Comparison of ENCODE assay signal across 16 cellular contexts in genomic region chr7:99127636-99128035, GRCh38. TPM values are rescaled to one million over a fixed set of nuclear protein-coding genes. Genes with fewer than 3 reads are reported as not detected.
DNase-seq lines count a peak whose midpoint lies in the region; ATAC-seq and TF ChIP-seq lines count a peak whose summit lies in the region.
"Had no signal": no experiment of that assay in that cellular context is flagged by ENCODE, and none has a peak within 500 bp of the region (broad histone marks: within the 10 kb centered on the region; RNA-seq: fewer than 3 reads in every experiment).

No MANE protein-coding gene starts in this region.

- CTCF ChIA-PET in Panc1 (lab: Charles Lee) = no interaction called here

- DNase-seq in AG10803 (ENCODE audit: low read depth) (peak; percentile 75), Panc1 (ENCODE audit: low read depth, low spot score) (no peak), fibroblast of gingiva (ENCODE audit: low read depth) (peak; percentile 53), sigmoid colon (no peak), nephron progenitor cell (no peak), NCI-H1105 treated with DMSO at 0.1 percent for 48 hours (lab: John Stamatoyannopoulos, UW) (no peak)
- no peak for DNase-seq in activated CD8-positive, alpha-beta memory T cell treated with anti-CD3 and anti-CD28 coated beads, Interleukin-2, amount 50 U/mL, for 48 hours
- DNase-seq in activated effector memory CD4-positive, alpha-beta T cell treated with Interleukin-2 at 50 U/mL for 16 hours = no peak
- DNase-seq: activated naive CD4-positive, alpha-beta T cell treated with anti-CD3 and anti-CD28 coated beads for 36 hours; Caco-2; effector memory CD8-positive, alpha-beta T cell; head of caudate nucleus; naive thymus-derived CD4-positive, alpha-beta T cell; NCI-H226 had no signal

- intact Hi-C loops in Panc1 (cut with micrococcal nuclease; ENCODE audit: unreplicated experiment) = loop anchor here (10.0 kb wide), 1 partner anchor 83 kb away; no protein-coding TSS in a partner anchor
- intact Hi-C loops in sigmoid colon (cut with DNase I) = no loop called here

- 85 to 87% methylated on average over 6 of the region's 6 CpGs for WGBS in sigmoid colon, 2 donors

- H3K4me1 ChIP-seq in Panc1 (ENCODE audit: control insufficient read depth, insufficient read depth, low read length) = peaks cover 81% of the 10 kb centered on the region
- H3K4me1 ChIP-seq in sigmoid colon = peaks cover 0 to 70% (median 53%) of the 10 kb centered on the region in 4 donors

- H3K4me1 Mint-ChIP-seq in nephron progenitor cell = peaks cover 12% of the 10 kb centered on the region

- TF ChIP-seq POLR2A in sigmoid colon (IDR thresholded peaks at IDR 0.05) = no peak

- no peaks in the 10 kb centered on the region for H3K27me3 ChIP-seq in Panc1 (ENCODE audit: control insufficient read depth, insufficient read depth, low read length)
- no peaks in the 10 kb centered on the region for H3K27me3 ChIP-seq in sigmoid colon
- H3K27me3 ChIP-seq: cardiac muscle cell had no signal

- no peak overlapping the region for H3K4me3 Mint-ChIP-seq in nephron progenitor cell
- H3K4me3 Mint-ChIP-seq: activated naive CD4-positive, alpha-beta T cell treated with anti-CD3 and anti-CD28 coated beads for 36 hours; effector memory CD8-positive, alpha-beta T cell; naive thymus-derived CD4-positive, alpha-beta T cell; stimulated activated memory B cell treated with anti-CD40 and anti-IgM and Interleukin-4, amounts not matched to agents 10 μg/mL and 1 μg/mL and 100 μg/mL, for 72 hours had no signal

- H3K36me3 ChIP-seq in Panc1 (ENCODE audit: control insufficient read depth, insufficient read depth, low read length) = no peaks in the 10 kb centered on the region
- H3K36me3 ChIP-seq in sigmoid colon = no peaks in the 10 kb centered on the region
- H3K36me3 ChIP-seq: cardiac muscle cell had no signal

- BruUV-seq in Panc1 (replicated peaks; lab: Mats Ljungman, UMichigan) = no TSS peak

- H3K36me3 Mint-ChIP-seq in nephron progenitor cell (ENCODE audit: low read depth) = peaks cover 13% of the 10 kb centered on the region

- TF ChIP-seq EP300 in sigmoid colon (IDR thresholded peaks at IDR 0.05) = no peak

- POLR2A ChIA-PET in Panc1 (lab: Charles Lee) = interaction anchor here (0.6 kb wide), 1 partner anchor 345 kb away, joined by 3 read pairs; the partner anchor contains the start of gene ZNF789

- H3K4me3 ChIP-seq in AG10803 (ENCODE audit: low read length) = peak overlapping the region; percentile 28
- peak overlapping the region in 1 of 2 experiments; percentile 12; a peak in 2 of 4 replicates for H3K4me3 ChIP-seq in Panc1 (ENCODE audit: low read depth in 2 of 2, low read length in 2 of 2)
- no peak overlapping the region for H3K4me3 ChIP-seq in sigmoid colon
- H3K4me3 ChIP-seq: cardiac muscle cell had no signal

- no peak for TF ChIP-seq CTCF in AG10803 (conservative IDR thresholded peaks at IDR 0.05; ENCODE audit: low read length)
- TF ChIP-seq CTCF in Panc1 (IDR thresholded peaks at IDR 0.05) = no peak
- TF ChIP-seq CTCF in sigmoid colon (IDR thresholded peaks at IDR 0.05) = no peak
- TF ChIP-seq CTCF in nephron progenitor cell (IDR thresholded peaks at IDR 0.05) = no peak

- H3K27ac ChIP-seq in Panc1 (ENCODE audit: low read length) (peak overlapping the region; percentile 74), sigmoid colon (peak overlapping the region in 3 of 4 donors; percentile 12 to 58 (median 33))

- in situ Hi-C loops in Panc1 (cut with HindIII; ENCODE audit: low pct_unique_long_range_greater_than_20kb, low sequenced_read_pairs) = no loop called here

- H3K9me3 Mint-ChIP-seq in nephron progenitor cell = no peaks in the 10 kb centered on the region
- H3K9me3 Mint-ChIP-seq: activated naive CD4-positive, alpha-beta T cell treated with anti-CD3 and anti-CD28 coated beads for 36 hours; effector memory CD8-positive, alpha-beta T cell; stimulated activated memory B cell treated with anti-CD40 and anti-IgM and Interleukin-4, amounts not matched to agents 10 μg/mL and 1 μg/mL and 100 μg/mL, for 72 hours had no signal

- H3K9me3 ChIP-seq in Panc1 (ENCODE audit: control insufficient read depth, insufficient read depth, low read depth, low read length) (no peaks in the 10 kb centered on the region), sigmoid colon (no peaks in the 10 kb centered on the region)
- H3K9me3 ChIP-seq: Caco-2 had no signal

- H3K27ac Mint-ChIP-seq in nephron progenitor cell = no peak overlapping the region
- H3K27ac Mint-ChIP-seq: activated naive CD4-positive, alpha-beta T cell treated with anti-CD3 and anti-CD28 coated beads for 36 hours; effector memory CD8-positive, alpha-beta T cell; stimulated activated memory B cell treated with anti-CD40 and anti-IgM and Interleukin-4, amounts not matched to agents 10 μg/mL and 1 μg/mL and 100 μg/mL, for 72 hours had no signal

- no peak for ATAC-seq in Panc1
- ATAC-seq: effector memory CD8-positive, alpha-beta T cell; stimulated activated memory B cell treated with anti-CD40 and anti-IgM and Interleukin-4, amounts not matched to agents 10 μg/mL and 1 μg/mL and 100 μg/mL, for 72 hours had no signal

- H3K27me3 Mint-ChIP-seq in nephron progenitor cell (ENCODE audit: low read depth, poor library complexity) = peaks cover 3% of the 10 kb centered on the region
- H3K27me3 Mint-ChIP-seq: effector memory CD8-positive, alpha-beta T cell; naive thymus-derived CD4-positive, alpha-beta T cell; stimulated activated memory B cell treated with anti-CD40 and anti-IgM and Interleukin-4, amounts not matched to agents 10 μg/mL and 1 μg/mL and 100 μg/mL, for 72 hours had no signal

RNA-seq across cellular contexts. Expression of gene SMURF1, which starts 16.3 kb away (rescaled TPM):
- total RNA-seq in Panc1 (2021; ENCODE audit: unreplicated experiment) (47.0 TPM), sigmoid colon (10 to 100 TPM; 10.7 to 18.0 (median 15.8) TPM)
- polyA plus RNA-seq in Panc1 (2012; ENCODE audit: insufficient read length) = 23.3 TPM
- polyA plus RNA-seq in sigmoid colon = 10 to 100 TPM in 1 of 3 donors, 1 to 10 TPM in 2; 8.4 to 14.1 (median 9.7) TPM

Comparison
In these comparisons a context has a peak if more than half of its experiments do, and no peak if none do; other contexts are left out.
1. DNase-seq: peak in AG10803 (single experiment) and fibroblast of gingiva (single experiment); none in Panc1 (single experiment), sigmoid colon (single experiment), nephron progenitor cell (single experiment), activated CD8-positive, alpha-beta memory T cell treated with anti-CD3 and anti-CD28 coated beads, Interleukin-2, amount 50 U/mL, for 48 hours (single experiment), activated effector memory CD4-positive, alpha-beta T cell treated with Interleukin-2 at 50 U/mL for 16 hours (single experiment) and NCI-H1105 treated with DMSO at 0.1 percent for 48 hours (single experiment).